1 cellular context compared by ENCODE assay signal in genomic region chr17:1810450-1811103, GRCh38.
TF ChIP-seq lines count a peak whose summit lies in the region.

No MANE protein-coding gene starts in this region.

TF ChIP-seq in HepG2, 621 proteins besides CTCF, POLR2A, EP300 and RAD21 (continued from another document and continues in another):
- TF ChIP-seq ATF3 (CRISPR knock-in tag; IDR thresholded peaks at IDR 0.05): no peak
- peak; percentile 74 for TF ChIP-seq NCOA2 (CRISPR knock-in tag; IDR thresholded peaks at IDR 0.05)
- TF ChIP-seq ZNF672 (CRISPR knock-in tag; IDR thresholded peaks at IDR 0.05): no peak
- no peak for TF ChIP-seq ZNF710 (CRISPR knock-in tag; IDR thresholded peaks at IDR 0.05; ENCODE audit: borderline replicate concordance)
- peak; percentile 86 for TF ChIP-seq AHDC1 (CRISPR knock-in tag; IDR thresholded peaks at IDR 0.05; ENCODE audit: borderline replicate concordance)
- no peak for TF ChIP-seq CERS6 (CRISPR knock-in tag; IDR thresholded peaks at IDR 0.05)
- TF ChIP-seq BRD4 (CRISPR knock-in tag; IDR thresholded peaks at IDR 0.05): no peak
- peak; percentile 91 for TF ChIP-seq SMAD1 (CRISPR knock-in tag; IDR thresholded peaks at IDR 0.05; ENCODE audit: borderline replicate concordance, low read depth)
- TF ChIP-seq NCOR1 (IDR thresholded peaks at IDR 0.05; ENCODE audit: borderline replicate concordance, low read length): peak; percentile 64; the same call in 1 of the 2 replicates
- TF ChIP-seq ZNF317 (CRISPR knock-in tag; IDR thresholded peaks at IDR 0.05): peak; percentile 95
- TF ChIP-seq NR2F6 (IDR thresholded peaks at IDR 0.05): 0 out of 2 replicates have a peak, but pooled peaks have one; percentile 45
- TF ChIP-seq NR2F6 (CRISPR knock-in tag; IDR thresholded peaks at IDR 0.05): peak; percentile 72; the same call in 1 of the 2 replicates
- TF ChIP-seq POGZ (CRISPR knock-in tag; IDR thresholded peaks at IDR 0.05): peak; percentile 44; the same call in 1 of the 2 replicates
- no peak for TF ChIP-seq NFIC (IDR thresholded peaks at IDR 0.05; ENCODE audit: low read length)
- no peak for TF ChIP-seq SRSF4 (IDR thresholded peaks at IDR 0.05; ENCODE audit: low read depth, low read length, poor library complexity, severe bottlenecking)
- peak; percentile 93 for TF ChIP-seq PHF21A (CRISPR knock-in tag; IDR thresholded peaks at IDR 0.05)
- TF ChIP-seq MLX (CRISPR knock-in tag; IDR thresholded peaks at IDR 0.05): peak; percentile 84
- no peak for TF ChIP-seq KLF6 (CRISPR knock-in tag; IDR thresholded peaks at IDR 0.05)
- peak; percentile 96 for TF ChIP-seq SALL1 (CRISPR knock-in tag; IDR thresholded peaks at IDR 0.05)
- TF ChIP-seq FUBP1 (CRISPR knock-in tag; IDR thresholded peaks at IDR 0.05; ENCODE audit: borderline replicate concordance): 0 out of 2 replicates have a peak, but pooled peaks have one; percentile 60
- TF ChIP-seq ZFY (CRISPR knock-in tag; IDR thresholded peaks at IDR 0.05): peak; percentile 81
- peak; percentile 98 for TF ChIP-seq ZNF687 (CRISPR knock-in tag; IDR thresholded peaks at IDR 0.05)
- peak; percentile 85 for TF ChIP-seq RARA (CRISPR knock-in tag; IDR thresholded peaks at IDR 0.05)
- TF ChIP-seq GTF3A (CRISPR knock-in tag; conservative IDR thresholded peaks at IDR 0.05): no peak
- TF ChIP-seq RCOR2 (CRISPR knock-in tag; IDR thresholded peaks at IDR 0.05): 0 out of 2 replicates have a peak, but pooled peaks have one; percentile 40
- peak; percentile 96 for TF ChIP-seq ARID4A (CRISPR knock-in tag; IDR thresholded peaks at IDR 0.05; ENCODE audit: borderline replicate concordance)
- peak; percentile 95 for TF ChIP-seq ZFX (CRISPR knock-in tag; IDR thresholded peaks at IDR 0.05; ENCODE audit: low read depth)
- TF ChIP-seq ZNF749 (CRISPR knock-in tag; IDR thresholded peaks at IDR 0.05; ENCODE audit: borderline replicate concordance): no peak; the same call in 1 of the 2 replicates
- TF ChIP-seq KAT2B (IDR thresholded peaks at IDR 0.05; ENCODE audit: borderline replicate concordance, low read depth, low read length): peak; percentile 16; the same call in 1 of the 2 replicates
- TF ChIP-seq DRAP1 (CRISPR knock-in tag; IDR thresholded peaks at IDR 0.05): peak; percentile 84
- 0 out of 2 replicates have a peak, but pooled peaks have one; percentile 62 for TF ChIP-seq ZNF615 (CRISPR knock-in tag; IDR thresholded peaks at IDR 0.05; ENCODE audit: borderline replicate concordance)
- TF ChIP-seq UBTF (CRISPR knock-in tag; IDR thresholded peaks at IDR 0.05): peak; percentile 82
- no peak for TF ChIP-seq SOX13 (IDR thresholded peaks at IDR 0.05)
- peak in 1 of 2 experiments; percentile 58; a peak in 1 of 4 replicates for TF ChIP-seq SOX13 (CRISPR knock-in tag; conservative IDR thresholded peaks at IDR 0.05 in 1 of 2, IDR thresholded peaks at IDR 0.05 in 1 of 2)
